1 cellular context compared by ENCODE assay signal in genomic region chr9:87662808-87663528, GRCh38.
TF ChIP-seq lines count a peak whose summit lies in the region.

No MANE protein-coding gene starts in this region.

TF ChIP-seq in HepG2, 621 proteins besides CTCF, POLR2A, EP300 and RAD21 (continued from another document and continues in another):
- TF ChIP-seq, protein P1, sequence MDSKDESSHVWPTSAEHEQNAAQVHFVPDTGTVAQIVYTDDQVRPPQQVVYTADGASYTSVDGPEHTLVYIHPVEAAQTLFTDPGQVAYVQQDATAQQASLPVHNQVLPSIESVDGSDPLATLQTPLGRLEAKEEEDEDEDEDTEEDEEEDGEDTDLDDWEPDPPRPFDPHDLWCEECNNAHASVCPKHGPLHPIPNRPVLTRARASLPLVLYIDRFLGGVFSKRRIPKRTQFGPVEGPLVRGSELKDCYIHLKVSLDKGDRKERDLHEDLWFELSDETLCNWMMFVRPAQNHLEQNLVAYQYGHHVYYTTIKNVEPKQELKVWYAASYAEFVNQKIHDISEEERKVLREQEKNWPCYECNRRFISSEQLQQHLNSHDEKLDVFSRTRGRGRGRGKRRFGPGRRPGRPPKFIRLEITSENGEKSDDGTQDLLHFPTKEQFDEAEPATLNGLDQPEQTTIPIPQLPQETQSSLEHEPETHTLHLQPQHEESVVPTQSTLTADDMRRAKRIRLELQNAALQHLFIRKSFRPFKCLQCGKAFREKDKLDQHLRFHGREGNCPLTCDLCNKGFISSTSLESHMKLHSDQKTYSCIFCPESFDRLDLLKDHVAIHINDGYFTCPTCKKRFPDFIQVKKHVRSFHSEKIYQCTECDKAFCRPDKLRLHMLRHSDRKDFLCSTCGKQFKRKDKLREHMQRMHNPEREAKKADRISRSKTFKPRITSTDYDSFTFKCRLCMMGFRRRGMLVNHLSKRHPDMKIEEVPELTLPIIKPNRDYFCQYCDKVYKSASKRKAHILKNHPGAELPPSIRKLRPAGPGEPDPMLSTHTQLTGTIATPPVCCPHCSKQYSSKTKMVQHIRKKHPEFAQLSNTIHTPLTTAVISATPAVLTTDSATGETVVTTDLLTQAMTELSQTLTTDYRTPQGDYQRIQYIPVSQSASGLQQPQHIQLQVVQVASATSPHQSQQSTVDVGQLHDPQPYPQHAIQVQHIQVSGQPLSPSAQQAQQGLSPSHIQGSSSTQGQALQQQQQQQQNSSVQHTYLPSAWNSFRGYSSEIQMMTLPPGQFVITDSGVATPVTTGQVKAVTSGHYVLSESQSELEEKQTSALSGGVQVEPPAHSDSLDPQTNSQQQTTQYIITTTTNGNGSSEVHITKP (CRISPR knock-in tag; IDR thresholded peaks at IDR 0.05; ENCODE audit: low read depth) = no peak
- no peak for TF ChIP-seq ZNF251 (CRISPR knock-in tag; IDR thresholded peaks at IDR 0.05)
- peak; percentile 25; the same call in 1 of the 2 replicates for TF ChIP-seq KDM5B (CRISPR knock-in tag; IDR thresholded peaks at IDR 0.05; ENCODE audit: borderline replicate concordance)
- TF ChIP-seq ZNF580 (CRISPR knock-in tag; IDR thresholded peaks at IDR 0.05; ENCODE audit: borderline replicate concordance, low read depth) = 0 out of 2 replicates have a peak, but pooled peaks have one; percentile 20
- TF ChIP-seq, protein P2, sequence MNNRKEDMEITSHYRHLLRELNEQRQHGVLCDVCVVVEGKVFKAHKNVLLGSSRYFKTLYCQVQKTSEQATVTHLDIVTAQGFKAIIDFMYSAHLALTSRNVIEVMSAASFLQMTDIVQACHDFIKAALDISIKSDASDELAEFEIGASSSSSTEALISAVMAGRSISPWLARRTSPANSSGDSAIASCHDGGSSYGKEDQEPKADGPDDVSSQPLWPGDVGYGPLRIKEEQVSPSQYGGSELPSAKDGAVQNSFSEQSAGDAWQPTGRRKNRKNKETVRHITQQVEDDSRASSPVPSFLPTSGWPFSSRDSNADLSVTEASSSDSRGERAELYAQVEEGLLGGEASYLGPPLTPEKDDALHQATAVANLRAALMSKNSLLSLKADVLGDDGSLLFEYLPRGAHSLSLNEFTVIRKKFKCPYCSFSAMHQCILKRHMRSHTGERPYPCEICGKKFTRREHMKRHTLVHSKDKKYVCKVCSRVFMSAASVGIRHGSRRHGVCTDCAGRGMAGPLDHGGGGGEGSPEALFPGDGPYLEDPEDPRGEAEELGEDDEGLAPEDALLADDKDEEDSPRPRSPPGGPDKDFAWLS (CRISPR knock-in tag; IDR thresholded peaks at IDR 0.05; ENCODE audit: borderline replicate concordance) = no peak
- no peak for TF ChIP-seq ZNF761 (CRISPR knock-in tag; conservative IDR thresholded peaks at IDR 0.05)
- TF ChIP-seq KDM2A (CRISPR knock-in tag; IDR thresholded peaks at IDR 0.05; ENCODE audit: borderline replicate concordance, low read depth) = peak; percentile 56; the same call in 1 of the 2 replicates
- TF ChIP-seq SP2 (CRISPR knock-in tag; IDR thresholded peaks at IDR 0.05) = no peak
- no peak for TF ChIP-seq RBM39 (IDR thresholded peaks at IDR 0.05; ENCODE audit: low read depth, low read length, poor library complexity, severe bottlenecking)
- TF ChIP-seq HNF4G (IDR thresholded peaks at IDR 0.05; ENCODE audit: borderline replicate concordance, low read depth, low read length) = no peak
- no peak for TF ChIP-seq HNF4G (CRISPR knock-in tag; IDR thresholded peaks at IDR 0.05; ENCODE audit: borderline replicate concordance, low read depth)
- TF ChIP-seq, protein P3, sequence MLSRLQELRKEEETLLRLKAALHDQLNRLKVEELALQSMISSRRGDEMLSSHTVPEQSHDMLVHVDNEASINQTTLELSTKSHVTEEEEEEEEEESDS (CRISPR knock-in tag; IDR thresholded peaks at IDR 0.05; ENCODE audit: borderline replicate concordance) = no peak
- TF ChIP-seq RERE (CRISPR knock-in tag; IDR thresholded peaks at IDR 0.05; ENCODE audit: low read depth) = no peak
- TF ChIP-seq ATF7-NPFF (CRISPR knock-in tag; IDR thresholded peaks at IDR 0.05; ENCODE audit: low read depth) = no peak
- TF ChIP-seq ZMAT3 (CRISPR knock-in tag; conservative IDR thresholded peaks at IDR 0.05) = no peak
- no peak for TF ChIP-seq ZNF510 (CRISPR knock-in tag; IDR thresholded peaks at IDR 0.05; ENCODE audit: low read depth)
- TF ChIP-seq ZBTB10 (CRISPR knock-in tag; IDR thresholded peaks at IDR 0.05; ENCODE audit: borderline replicate concordance) = no peak
- TF ChIP-seq RBFOX2 (IDR thresholded peaks at IDR 0.05; ENCODE audit: low read depth, low read length) = no peak
- TF ChIP-seq GTF3A (CRISPR knock-in tag; conservative IDR thresholded peaks at IDR 0.05) = no peak
- TF ChIP-seq KLF15 (CRISPR knock-in tag; IDR thresholded peaks at IDR 0.05; ENCODE audit: borderline replicate concordance) = no peak
- no peak for TF ChIP-seq DNMT1 (CRISPR knock-in tag; IDR thresholded peaks at IDR 0.05)
- TF ChIP-seq, protein P4, sequence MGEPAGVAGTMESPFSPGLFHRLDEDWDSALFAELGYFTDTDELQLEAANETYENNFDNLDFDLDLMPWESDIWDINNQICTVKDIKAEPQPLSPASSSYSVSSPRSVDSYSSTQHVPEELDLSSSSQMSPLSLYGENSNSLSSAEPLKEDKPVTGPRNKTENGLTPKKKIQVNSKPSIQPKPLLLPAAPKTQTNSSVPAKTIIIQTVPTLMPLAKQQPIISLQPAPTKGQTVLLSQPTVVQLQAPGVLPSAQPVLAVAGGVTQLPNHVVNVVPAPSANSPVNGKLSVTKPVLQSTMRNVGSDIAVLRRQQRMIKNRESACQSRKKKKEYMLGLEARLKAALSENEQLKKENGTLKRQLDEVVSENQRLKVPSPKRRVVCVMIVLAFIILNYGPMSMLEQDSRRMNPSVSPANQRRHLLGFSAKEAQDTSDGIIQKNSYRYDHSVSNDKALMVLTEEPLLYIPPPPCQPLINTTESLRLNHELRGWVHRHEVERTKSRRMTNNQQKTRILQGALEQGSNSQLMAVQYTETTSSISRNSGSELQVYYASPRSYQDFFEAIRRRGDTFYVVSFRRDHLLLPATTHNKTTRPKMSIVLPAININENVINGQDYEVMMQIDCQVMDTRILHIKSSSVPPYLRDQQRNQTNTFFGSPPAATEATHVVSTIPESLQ (CRISPR knock-in tag; conservative IDR thresholded peaks at IDR 0.05) = no peak
- TF ChIP-seq ZNF232 (CRISPR knock-in tag; IDR thresholded peaks at IDR 0.05; ENCODE audit: borderline replicate concordance) = no peak
- TF ChIP-seq ZNF331 (CRISPR knock-in tag; IDR thresholded peaks at IDR 0.05) = no peak
- no peak for TF ChIP-seq NAIF1 (CRISPR knock-in tag; IDR thresholded peaks at IDR 0.05; ENCODE audit: borderline replicate concordance)
- TF ChIP-seq GATAD1 (CRISPR knock-in tag; IDR thresholded peaks at IDR 0.05) = no peak
- no peak for TF ChIP-seq U2AF1 (optimal IDR thresholded peaks at IDR 0.05; ENCODE audit: low read depth, low read length)
- TF ChIP-seq CHCHD3 (CRISPR knock-in tag; IDR thresholded peaks at IDR 0.05) = no peak
- TF ChIP-seq, protein P5, sequence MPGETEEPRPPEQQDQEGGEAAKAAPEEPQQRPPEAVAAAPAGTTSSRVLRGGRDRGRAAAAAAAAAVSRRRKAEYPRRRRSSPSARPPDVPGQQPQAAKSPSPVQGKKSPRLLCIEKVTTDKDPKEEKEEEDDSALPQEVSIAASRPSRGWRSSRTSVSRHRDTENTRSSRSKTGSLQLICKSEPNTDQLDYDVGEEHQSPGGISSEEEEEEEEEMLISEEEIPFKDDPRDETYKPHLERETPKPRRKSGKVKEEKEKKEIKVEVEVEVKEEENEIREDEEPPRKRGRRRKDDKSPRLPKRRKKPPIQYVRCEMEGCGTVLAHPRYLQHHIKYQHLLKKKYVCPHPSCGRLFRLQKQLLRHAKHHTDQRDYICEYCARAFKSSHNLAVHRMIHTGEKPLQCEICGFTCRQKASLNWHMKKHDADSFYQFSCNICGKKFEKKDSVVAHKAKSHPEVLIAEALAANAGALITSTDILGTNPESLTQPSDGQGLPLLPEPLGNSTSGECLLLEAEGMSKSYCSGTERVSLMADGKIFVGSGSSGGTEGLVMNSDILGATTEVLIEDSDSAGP (CRISPR knock-in tag; IDR thresholded peaks at IDR 0.05; ENCODE audit: borderline replicate concordance) = 0 out of 2 replicates have a peak, but pooled peaks have one; percentile 6
- TF ChIP-seq ZNF782 (CRISPR knock-in tag; IDR thresholded peaks at IDR 0.05; ENCODE audit: borderline replicate concordance) = no peak
- TF ChIP-seq MXD3 (CRISPR knock-in tag; IDR thresholded peaks at IDR 0.05) = no peak
- no peak for TF ChIP-seq ZNF333 (CRISPR knock-in tag; IDR thresholded peaks at IDR 0.05; ENCODE audit: borderline replicate concordance)
- TF ChIP-seq, protein P6, sequence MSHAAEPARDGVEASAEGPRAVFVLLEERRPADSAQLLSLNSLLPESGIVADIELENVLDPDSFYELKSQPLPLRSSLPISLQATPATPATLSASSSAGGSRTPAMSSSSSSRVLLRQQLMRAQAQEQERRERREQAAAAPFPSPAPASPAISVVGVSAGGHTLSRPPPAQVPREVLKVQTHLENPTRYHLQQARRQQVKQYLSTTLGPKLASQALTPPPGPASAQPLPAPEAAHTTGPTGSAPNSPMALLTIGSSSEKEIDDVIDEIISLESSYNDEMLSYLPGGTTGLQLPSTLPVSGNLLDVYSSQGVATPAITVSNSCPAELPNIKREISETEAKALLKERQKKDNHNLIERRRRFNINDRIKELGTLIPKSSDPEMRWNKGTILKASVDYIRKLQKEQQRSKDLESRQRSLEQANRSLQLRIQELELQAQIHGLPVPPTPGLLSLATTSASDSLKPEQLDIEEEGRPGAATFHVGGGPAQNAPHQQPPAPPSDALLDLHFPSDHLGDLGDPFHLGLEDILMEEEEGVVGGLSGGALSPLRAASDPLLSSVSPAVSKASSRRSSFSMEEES (CRISPR knock-in tag; IDR thresholded peaks at IDR 0.05) = no peak
- no peak for TF ChIP-seq USF2 (IDR thresholded peaks at IDR 0.05; ENCODE audit: low read depth, low read length)
- no peak for TF ChIP-seq USF2 (CRISPR knock-in tag; IDR thresholded peaks at IDR 0.05; ENCODE audit: borderline replicate concordance)
